Comparison of ENCODE assay signal across 7 cellular contexts in the genomic region with DNA sequence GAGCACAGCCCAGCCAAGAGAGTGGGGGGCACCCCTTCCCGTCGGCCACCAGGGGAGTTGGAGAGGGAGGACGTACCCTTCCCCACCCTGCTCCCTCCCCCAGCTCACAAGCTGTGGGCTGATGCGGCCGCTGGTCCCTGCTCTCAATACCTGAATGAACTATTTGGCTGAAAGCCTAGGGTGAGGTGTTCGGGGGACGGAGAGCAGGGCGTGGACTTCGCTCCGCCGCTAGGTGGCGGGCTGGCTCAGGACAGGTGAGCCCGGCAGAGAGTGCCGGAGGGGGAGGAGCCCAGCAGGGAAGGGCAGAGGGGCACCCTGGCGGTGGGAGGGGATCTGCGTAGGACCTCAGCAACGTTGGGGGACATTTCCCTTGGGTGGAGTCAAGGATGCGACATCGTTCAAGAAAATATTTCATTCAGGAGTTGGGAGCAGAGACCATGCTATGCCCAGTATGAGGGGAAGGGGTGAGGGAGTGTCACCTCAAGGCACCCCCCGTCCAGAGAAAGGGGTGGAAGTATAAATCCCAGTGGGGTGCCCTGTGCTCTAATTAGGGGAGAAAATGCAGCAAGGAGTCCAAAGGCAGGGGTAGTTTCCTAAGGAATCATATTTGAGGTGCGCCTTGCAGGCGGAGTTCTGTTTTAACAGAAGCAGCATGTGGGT. TPM values are rescaled to one million over a fixed set of nuclear protein-coding genes. Genes with fewer than 3 reads are reported as not detected.
A peak's percentile ranks its signal among the peaks of the same experiment; 100 is the strongest.
DNase-seq lines count a peak whose midpoint lies in the region; ATAC-seq and TF ChIP-seq lines count a peak whose summit lies in the region.

No MANE protein-coding gene starts in this region.

- peak overlapping the region; percentile 27 for H3K4me3 ChIP-seq in Loucy (ENCODE audit: low read length, poor library complexity, severe bottlenecking)
- no peak overlapping the region for H3K4me3 ChIP-seq in ascending aorta

- H3K9me2 ChIP-seq in Loucy (replicated peaks; ENCODE audit: low read depth, low read length) = no peaks in the 10 kb centered on the region

- no peaks in the 10 kb centered on the region for H3K4me1 ChIP-seq in Loucy (ENCODE audit: insufficient read depth, low read length, poor library complexity, severe bottlenecking)
- no peaks in the 10 kb centered on the region for H3K4me1 ChIP-seq in ascending aorta

- peak overlapping the region; percentile 78 for H2AFZ ChIP-seq in Loucy (ENCODE audit: low read length)

- H3K79me2 ChIP-seq in Loucy (ENCODE audit: insufficient read depth, low read length) = no peaks in the 10 kb centered on the region

- ATAC-seq in GM18505 (IDR thresholded peaks at IDR 0.05; ENCODE audit: unreplicated experiment) = peak; percentile 69

- H4K20me1 ChIP-seq in Loucy (ENCODE audit: insufficient read depth, low read length, poor library complexity, severe bottlenecking) = no peaks in the 10 kb centered on the region

- H3K9me3 ChIP-seq in Loucy (ENCODE audit: insufficient read depth, low read depth, low read length) = no peaks in the 10 kb centered on the region
- H3K9me3 ChIP-seq in ascending aorta = no peaks in the 10 kb centered on the region

- intact Hi-C loops in ascending aorta (cut with DNase I) = no loop called here

- no peak for TF ChIP-seq POLR2A in GM18505 (IDR thresholded peaks at IDR 0.05; ENCODE audit: borderline replicate concordance, extremely low read depth, insufficient read depth, insufficient read length)

- peak; percentile 27 for DNase-seq in SKM-1 (lab: John Stamatoyannopoulos, UW; ENCODE audit: unreplicated experiment)
- no peak for DNase-seq in ascending aorta (ENCODE audit: low spot score in 2 of 2)
- DNase-seq in iPS-NIHi7 (ENCODE audit: extremely low spot score) = peak; percentile 94
- DNase-seq in stimulated activated CD4-positive, alpha-beta T cell treated with anti-CD3 and anti-CD28 coated beads, Interleukin-4, amount 100 ng/mL, for 48 hours (ENCODE audit: low read depth in 2 of 2) = peak; percentile 37 to 56
- DNase-seq in occipital lobe (lab: John Stamatoyannopoulos, UW) = no peak

- H3K36me3 ChIP-seq in Loucy (ENCODE audit: insufficient read depth, low read length) = no peaks in the 10 kb centered on the region
- H3K36me3 ChIP-seq in ascending aorta = no peaks in the 10 kb centered on the region

- no peaks in the 10 kb centered on the region for H3K27me3 ChIP-seq in Loucy (ENCODE audit: insufficient read depth, low read length, poor library complexity, severe bottlenecking)
- H3K27me3 ChIP-seq in ascending aorta = no peaks in the 10 kb centered on the region

- peak overlapping the region; percentile 53 for H3K4me2 ChIP-seq in Loucy (ENCODE audit: low read depth, low read length, poor library complexity, severe bottlenecking)

- no peak overlapping the region for H3K9ac ChIP-seq in Loucy (ENCODE audit: low read depth, low read length, poor library complexity, severe bottlenecking)

- H3K27ac ChIP-seq in ascending aorta = no peak overlapping the region

- no peaks in the 10 kb centered on the region for H3F3A ChIP-seq in Loucy (ENCODE audit: low read depth)

- peak; percentile 89 for TF ChIP-seq CTCF in Loucy (conservative IDR thresholded peaks at IDR 0.05; ENCODE audit: low read length)
- TF ChIP-seq CTCF in ascending aorta (IDR thresholded peaks at IDR 0.05) = peak in 2 of 3 experiments; percentile 14 to 20

RNA-seq across cellular contexts. Expression of a gene that starts 12.0 kb away (rescaled TPM):
- total RNA-seq in ascending aorta (not detected), occipital lobe (not detected)

RNA-seq across cellular contexts. Expression of a gene that starts 18.7 kb away (rescaled TPM):
- total RNA-seq in ascending aorta = not detected
- not detected for total RNA-seq in occipital lobe

RNA-seq across cellular contexts. Expression of a gene that starts 18.9 kb away (rescaled TPM):
- 109 TPM for total RNA-seq in ascending aorta
- total RNA-seq in occipital lobe = 352 TPM

RNA-seq across cellular contexts. Expression of a gene that starts 57.9 kb away (rescaled TPM):
- total RNA-seq in ascending aorta (not detected), occipital lobe (0.94 TPM)

Comparison
In these comparisons a context has a peak if more than half of its experiments do, and no peak if none do; other contexts are left out.
1. DNase-seq: peak in SKM-1 (single experiment), iPS-NIHi7 (single experiment) and stimulated activated CD4-positive, alpha-beta T cell treated with anti-CD3 and anti-CD28 coated beads, Interleukin-4, amount 100 ng/mL, for 48 hours (2 of 2); none in ascending aorta (0 of 2) and occipital lobe (single experiment).